Comparison of ENCODE assay signal across 14 cellular contexts in the genomic region with DNA sequence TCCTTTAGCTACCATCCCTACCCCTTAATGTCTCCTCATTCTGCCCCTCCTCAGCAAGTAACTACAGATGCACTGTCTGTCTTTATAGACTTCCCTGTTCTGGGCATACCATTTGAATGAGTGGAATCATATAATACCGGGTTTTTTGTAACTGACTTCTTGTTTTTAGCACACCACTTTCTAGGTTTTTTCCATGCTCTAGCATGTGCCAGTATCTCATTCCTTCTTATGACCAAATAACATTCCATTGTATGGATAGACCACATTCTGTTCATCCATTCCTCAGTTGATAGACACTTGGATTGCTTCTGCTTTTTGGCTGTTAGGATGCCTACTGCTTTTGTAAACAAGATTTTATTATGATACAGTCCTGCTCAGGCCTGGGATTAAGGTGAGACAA.
A peak's percentile ranks its signal among the peaks of the same experiment; 100 is the strongest.
DNase-seq lines count a peak whose midpoint lies in the region; TF ChIP-seq lines count a peak whose summit lies in the region.
"Had no signal": no experiment of that assay in that cellular context is flagged by ENCODE, and none has a peak within 500 bp of the region (broad histone marks: within the 10 kb centered on the region; RNA-seq: fewer than 3 reads in every experiment).

No MANE protein-coding gene starts in this region.

- WGBS in mesenchymal stem cell = 82% methylated on average over 1 of the region's 1 CpG
- 68 to 82% methylated on average over 1 of the region's 1 CpG for WGBS in sigmoid colon, 2 donors

- TF ChIP-seq CTCF in fibroblast of mammary gland (conservative IDR thresholded peaks at IDR 0.05; ENCODE audit: control insufficient read depth, insufficient read depth, low read depth, low read length) = no peak
- TF ChIP-seq CTCF in osteoblast (IDR thresholded peaks at IDR 0.05; ENCODE audit: extremely low read depth, low read depth, low read length) = no peak
- no peak for TF ChIP-seq CTCF in sigmoid colon (IDR thresholded peaks at IDR 0.05)

- H3K27ac ChIP-seq in osteoblast (ENCODE audit: low read depth, low read length) (no peak overlapping the region), mesenchymal stem cell (ENCODE audit: low read length, poor library complexity, severe bottlenecking) (no peak overlapping the region), sigmoid colon (no peak overlapping the region)
- H3K27ac ChIP-seq: C4-2B had no signal

- no peak overlapping the region for H3K4me3 ChIP-seq in fibroblast of mammary gland (ENCODE audit: control insufficient read depth, low read depth, low read length)
- H3K4me3 ChIP-seq in osteoblast (ENCODE audit: insufficient read depth, low read length) = no peak overlapping the region
- no peak overlapping the region for H3K4me3 ChIP-seq in mesenchymal stem cell (ENCODE audit: insufficient read depth in 1 of 2, low read depth in 1 of 2, low read length in 2 of 2)
- H3K4me3 ChIP-seq in sigmoid colon = no peak overlapping the region

- H3K79me1 ChIP-seq in mesenchymal stem cell (replicated peaks; ENCODE audit: low read length, poor library complexity, severe bottlenecking) = no peaks in the 10 kb centered on the region

- no peak overlapping the region for H3K9ac ChIP-seq in mesenchymal stem cell (ENCODE audit: low read length)

- no peaks in the 10 kb centered on the region for H4K20me1 ChIP-seq in osteoblast (ENCODE audit: insufficient read depth, low read length)

- no peak for TF ChIP-seq POLR2A in sigmoid colon (IDR thresholded peaks at IDR 0.05)

- H3K18ac ChIP-seq in mesenchymal stem cell (ENCODE audit: low read depth in 1 of 2, low read length in 2 of 2) = no peak overlapping the region

- H2AFZ ChIP-seq in osteoblast (ENCODE audit: low read length) (no peak overlapping the region), mesenchymal stem cell (ENCODE audit: low read depth, low read length) (no peak overlapping the region)

- H3K27me3 ChIP-seq in osteoblast (ENCODE audit: insufficient read depth, low read length) = no peaks in the 10 kb centered on the region
- H3K27me3 ChIP-seq in mesenchymal stem cell (ENCODE audit: control insufficient read depth in 1 of 2, insufficient read depth in 1 of 2, low read length in 2 of 2) = peaks cover 9 to 27% of the 10 kb centered on the region in 2 experiments
- H3K27me3 ChIP-seq in sigmoid colon = peaks cover 0 to 4% (median 0%) of the 10 kb centered on the region in 3 donors
- H3K27me3 ChIP-seq: BE2C had no signal

- DNase-seq in EH (ENCODE audit: low read depth) (peak; percentile 57), HS-27A (ENCODE audit: low read depth) (peak; percentile 35), fibroblast of mammary gland (ENCODE audit: low read depth) (peak; percentile 4), osteoblast (ENCODE audit: insufficient read length, low spot score, missing footprints) (peak; percentile 58), SW480 (ENCODE audit: low spot score) (no peak), mesenchymal stem cell (no peak), sigmoid colon (no peak)
- DNase-seq: 8988T; BE2C; CD4-positive, alpha-beta memory T cell; DMS79; EL; HCEC 1CT had no signal

- H2AK5ac ChIP-seq in mesenchymal stem cell (ENCODE audit: low read length, severe bottlenecking) = no peak overlapping the region

- no peak overlapping the region for H4K91ac ChIP-seq in mesenchymal stem cell (ENCODE audit: low read length)

- no peaks in the 10 kb centered on the region for H3K4me1 ChIP-seq in osteoblast (ENCODE audit: insufficient read depth, low read length)
- H3K4me1 ChIP-seq in mesenchymal stem cell (ENCODE audit: control insufficient read depth, insufficient read depth, low read depth, low read length) = no peaks in the 10 kb centered on the region
- no peaks in the 10 kb centered on the region for H3K4me1 ChIP-seq in sigmoid colon
- H3K4me1 ChIP-seq: BE2C had no signal

- H3K9me3 ChIP-seq in osteoblast (ENCODE audit: low read depth, low read length) = no peaks in the 10 kb centered on the region
- no peaks in the 10 kb centered on the region for H3K9me3 ChIP-seq in mesenchymal stem cell (ENCODE audit: control insufficient read depth, low read length)
- no peaks in the 10 kb centered on the region for H3K9me3 ChIP-seq in sigmoid colon
- H3K9me3 ChIP-seq: BE2C had no signal

- intact Hi-C loops in sigmoid colon (cut with DNase I) = no loop called here

- no peak overlapping the region for H2BK120ac ChIP-seq in mesenchymal stem cell (ENCODE audit: low read depth, low read length)

- TF ChIP-seq EP300 in sigmoid colon (IDR thresholded peaks at IDR 0.05) = no peak

- no peak overlapping the region for H3K23ac ChIP-seq in mesenchymal stem cell (ENCODE audit: low read length in 2 of 2)

- no peak overlapping the region for H2BK15ac ChIP-seq in mesenchymal stem cell (ENCODE audit: low read depth, poor library complexity, severe bottlenecking)

- no peak overlapping the region for H2BK12ac ChIP-seq in mesenchymal stem cell (ENCODE audit: low read length in 2 of 2)

- H2BK5ac ChIP-seq in mesenchymal stem cell (ENCODE audit: low read depth, low read length, poor library complexity, severe bottlenecking) = no peak overlapping the region

- H3K79me2 ChIP-seq in osteoblast (ENCODE audit: insufficient read depth, low read length) = no peaks in the 10 kb centered on the region

- H3K14ac ChIP-seq in mesenchymal stem cell (ENCODE audit: low read length in 2 of 2) = no peak overlapping the region

- H3K36me3 ChIP-seq in osteoblast (ENCODE audit: insufficient read depth, low read length) (no peaks in the 10 kb centered on the region), mesenchymal stem cell (ENCODE audit: control insufficient read depth in 1 of 2, insufficient read depth in 2 of 2, low read depth in 1 of 2, low read length in 2 of 2) (no peaks in the 10 kb centered on the region), sigmoid colon (no peaks in the 10 kb centered on the region)
- H3K36me3 ChIP-seq: BE2C had no signal

- no peak overlapping the region for H3K4ac ChIP-seq in mesenchymal stem cell (ENCODE audit: low read depth in 1 of 2, low read length in 2 of 2)

- H3K4me2 ChIP-seq in osteoblast (ENCODE audit: insufficient read depth, low read length) (no peak overlapping the region), mesenchymal stem cell (ENCODE audit: low read length, poor library complexity, severe bottlenecking) (no peak overlapping the region)

- no peak overlapping the region for H4K8ac ChIP-seq in mesenchymal stem cell (ENCODE audit: low read length)

Comparison
In these comparisons a context has a peak if more than half of its experiments do, and no peak if none do; other contexts are left out.
1. DNase-seq: peak in EH (single experiment), HS-27A (single experiment), fibroblast of mammary gland (single experiment) and osteoblast (single experiment); none in SW480 (single experiment), mesenchymal stem cell (single experiment) and sigmoid colon (single experiment).